In genomic region chr16:2150418-2151187, GRCh38 we compare ENCODE assay signal across 9 cellular contexts. TPM values are rescaled to one million over a fixed set of nuclear protein-coding genes. Genes with fewer than 3 reads are reported as not detected.
DNase-seq lines count a peak whose midpoint lies in the region; ATAC-seq, FAIRE-seq and TF ChIP-seq lines count a peak whose summit lies in the region.
"Had no signal": no experiment of that assay in that cellular context is flagged by ENCODE, and none has a peak within 500 bp of the region (broad histone marks: within the 10 kb centered on the region; RNA-seq: fewer than 3 reads in every experiment).

No MANE protein-coding gene starts in this region.

- H3K36me3 ChIP-seq in bronchial epithelial cell (ENCODE audit: control insufficient read depth, insufficient read depth, low read length), result peaks cover 26% of the 10 kb centered on the region
- peaks cover 0 to 35% (median 9%) of the 10 kb centered on the region in 6 donors for H3K36me3 ChIP-seq in spleen
- H3K36me3 ChIP-seq in tibial artery, result peaks cover 0 to 11% (median 0%) of the 10 kb centered on the region in 3 donors

- H3K27ac Mint-ChIP-seq in T-helper 1 cell treated with Interleukin-12 subunit alpha and Interleukin-12 subunit beta and Interleukin-4 antibody, amounts not matched to agents 30 μg/mL and 1 μg/mL, for 36 hours, result no peak overlapping the region

- no peak for FAIRE-seq in bronchial epithelial cell (lab: Jason Lieb, UNC)

- H3K4me3 Mint-ChIP-seq in T-helper 1 cell treated with Interleukin-12 subunit alpha and Interleukin-12 subunit beta and Interleukin-4 antibody, amounts not matched to agents 30 μg/mL and 1 μg/mL, for 36 hours, result peak overlapping the region; percentile 34

- H3K9me3 ChIP-seq in spleen (no peaks in the 10 kb centered on the region), tibial artery (no peaks in the 10 kb centered on the region)

- H3K27me3 ChIP-seq in bronchial epithelial cell (ENCODE audit: control insufficient read depth, insufficient read depth, low read length) (no peaks in the 10 kb centered on the region), spleen (replicated peaks in 1 of 7) (peaks cover 0 to 21% (median 0%) of the 10 kb centered on the region in 7 donors), tibial artery (no peaks in the 10 kb centered on the region)

- ATAC-seq in HG03139 (IDR thresholded peaks at IDR 0.05; ENCODE audit: unreplicated experiment) (no peak), HG02623 (IDR thresholded peaks at IDR 0.05; ENCODE audit: unreplicated experiment) (no peak)

- no peaks in the 10 kb centered on the region for H3K27me3 Mint-ChIP-seq in T-helper 1 cell treated with Interleukin-12 subunit alpha and Interleukin-12 subunit beta and Interleukin-4 antibody, amounts not matched to agents 30 μg/mL and 1 μg/mL, for 36 hours (ENCODE audit: low read depth)

- H3K4me1 Mint-ChIP-seq in T-helper 1 cell treated with Interleukin-12 subunit alpha and Interleukin-12 subunit beta and Interleukin-4 antibody, amounts not matched to agents 30 μg/mL and 1 μg/mL, for 36 hours (ENCODE audit: low read depth), result peaks cover 13% of the 10 kb centered on the region

- 40 to 72% (median 65%) methylated on average over 16 to 18 of the region's 18 CpGs for WGBS in spleen, 5 donors

- peak; percentile 16 for TF ChIP-seq CTCF in bronchial epithelial cell (IDR thresholded peaks at IDR 0.05; ENCODE audit: insufficient read depth, low read length, severe bottlenecking)
- TF ChIP-seq CTCF in spleen (IDR thresholded peaks at IDR 0.05 in 8 of 11, conservative IDR thresholded peaks at IDR 0.05 in 3 of 11), result no peak
- TF ChIP-seq CTCF in tibial artery (IDR thresholded peaks at IDR 0.05), result no peak

- H3K36me3 Mint-ChIP-seq in T-helper 1 cell treated with Interleukin-12 subunit alpha and Interleukin-12 subunit beta and Interleukin-4 antibody, amounts not matched to agents 30 μg/mL and 1 μg/mL, for 36 hours (ENCODE audit: low read depth), result peaks cover 24% of the 10 kb centered on the region

- no peak for DNase-seq in T-helper 1 cell
- DNase-seq in NCI-H2196 (lab: John Stamatoyannopoulos, UW; ENCODE audit: unreplicated experiment), result peak; percentile 56
- DNase-seq in bronchial epithelial cell (ENCODE audit: low read depth), result peak; percentile 38
- peak; percentile 68 for DNase-seq in spleen
- no peak for DNase-seq in tibial artery
- DNase-seq: activated naive CD8-positive, alpha-beta T cell treated with anti-CD3 and anti-CD28 coated beads, Interleukin-2, amount 10 ng/mL, durations not matched to agents 7 days and 5 days had no signal

- no peak overlapping the region for H3K4me3 ChIP-seq in bronchial epithelial cell (ENCODE audit: low read depth, low read length)
- H3K4me3 ChIP-seq in spleen, result no peak overlapping the region
- no peak overlapping the region for H3K4me3 ChIP-seq in tibial artery

- H3K27ac ChIP-seq in spleen (no peak overlapping the region), tibial artery (no peak overlapping the region)

- intact Hi-C loops in spleen (cut with DNase I; ENCODE audit: low total_unique reads) (loop anchor here (5.0 kb wide), 1 partner anchor 123 kb away; the partner anchor contains the start of gene NHERF2), tibial artery (cut with DNase I; ENCODE audit: low total_unique reads) (no loop called here)

- no peaks in the 10 kb centered on the region for H3K9me3 Mint-ChIP-seq in T-helper 1 cell treated with Interleukin-12 subunit alpha and Interleukin-12 subunit beta and Interleukin-4 antibody, amounts not matched to agents 30 μg/mL and 1 μg/mL, for 36 hours
- H3K9me3 Mint-ChIP-seq: activated naive CD8-positive, alpha-beta T cell treated with anti-CD3 and anti-CD28 coated beads, Interleukin-2, amount 10 ng/mL, durations not matched to agents 7 days and 5 days had no signal

- H3K4me1 ChIP-seq in spleen (peaks cover 45 to 77% (median 72%) of the 10 kb centered on the region in 6 donors), tibial artery (peaks cover 5 to 75% (median 53%) of the 10 kb centered on the region in 4 donors)

- no peak for TF ChIP-seq POLR2A in spleen (IDR thresholded peaks at IDR 0.05)

RNA-seq across cellular contexts. Expression of gene RAB26, which starts 2.2 kb away (rescaled TPM):
- total RNA-seq in bronchial epithelial cell, result 0.26 and 0.90 TPM in 2 replicates
- total RNA-seq in spleen, result 1 to 10 TPM in 4 of 7 donors, under 1 TPM in 2, not detected in 1; 0.26 to 7.9 (median 1.2) TPM
- 1 to 10 TPM in 2 of 3 donors, under 1 TPM in 1; 0.91 to 1.5 (median 1.4) TPM for polyA plus RNA-seq in spleen

RNA-seq across cellular contexts. Expression of gene TRAF7, which starts 5.0 kb away (rescaled TPM):
- 47.4 and 50.2 TPM in 2 replicates for total RNA-seq in bronchial epithelial cell
- total RNA-seq in spleen, result 10 to 100 TPM; 41.5 to 63.9 (median 50.9) TPM
- polyA plus RNA-seq in spleen, result 10 to 100 TPM; 22.0 to 37.6 (median 23.3) TPM

RNA-seq across cellular contexts. Expression of gene PKD1, which starts 14.9 kb away (rescaled TPM):
- total RNA-seq in bronchial epithelial cell (56.1 and 114 TPM in 2 replicates), spleen (100 to 1,000 TPM in 2 of 7 donors, 10 to 100 TPM in 5; 64.0 to 124 (median 95.3) TPM)
- 10 to 100 TPM; 14.0 to 60.9 (median 18.5) TPM for polyA plus RNA-seq in spleen

RNA-seq across cellular contexts. Expression of gene CASKIN1, which starts 45.8 kb away (rescaled TPM):
- total RNA-seq in bronchial epithelial cell (under 0.01 and 1.8 TPM in 2 replicates), spleen (not detected)
- polyA plus RNA-seq in spleen, result under 1 TPM; 0.24 to 0.32 (median 0.30) TPM

RNA-seq across cellular contexts. Expression of gene MLST8, which starts 54.7 kb away (rescaled TPM):
- total RNA-seq in bronchial epithelial cell (10.9 and 11.6 TPM in 2 replicates), spleen (10 to 100 TPM; 25.0 to 50.0 (median 30.4) TPM)
- polyA plus RNA-seq in spleen, result 10 to 100 TPM; 40.6 to 61.7 (median 51.3) TPM

Comparison
In these comparisons a context has a peak if more than half of its experiments do, and no peak if none do; other contexts are left out.
1. DNase-seq: peak in NCI-H2196 (single experiment), bronchial epithelial cell (single experiment) and spleen (single experiment); none in T-helper 1 cell (0 of 5) and tibial artery (0 of 2).